25 cellular contexts compared by ENCODE assay signal in the genomic region with DNA sequence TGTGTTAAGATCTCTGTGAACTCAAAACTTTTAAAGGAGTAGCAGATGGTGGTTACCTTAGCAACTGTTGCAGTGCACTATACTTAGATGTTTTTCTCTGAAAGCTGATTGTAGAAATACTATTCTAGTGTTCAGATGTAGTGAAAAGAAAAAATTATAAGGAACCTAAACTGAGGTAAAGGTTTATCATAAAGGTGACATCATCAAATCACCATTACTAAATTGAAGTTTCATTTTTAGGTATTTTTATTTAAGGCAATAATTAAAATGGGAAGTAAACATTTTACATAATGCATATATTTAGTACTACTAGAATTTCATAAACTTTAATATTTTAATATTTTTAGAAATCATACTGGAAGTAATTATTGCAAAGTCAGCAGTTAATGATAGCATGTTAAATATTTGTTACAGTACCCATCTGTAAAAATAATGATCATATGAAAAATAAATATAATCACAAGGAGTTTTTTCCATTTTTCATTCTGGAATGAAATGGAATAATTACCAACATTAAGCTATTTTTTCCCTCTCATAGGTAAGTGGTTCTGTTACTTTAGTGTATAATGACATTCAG.
"Had no signal": no experiment of that assay in that cellular context is flagged by ENCODE, and none has a peak within 500 bp of the region (broad histone marks: within the 10 kb centered on the region; RNA-seq: fewer than 3 reads in every experiment).

No MANE protein-coding gene starts in this region.

- H3K4me3 ChIP-seq: colonic mucosa, esophagus muscularis mucosa, heart right ventricle, lung, smooth muscle cell, testis, tibial artery had no signal

- H3K9ac ChIP-seq: parathyroid adenoma had no signal

- DNase-seq: colonic mucosa; effector CD8-positive, alpha-beta T cell; endodermal cell; foreskin keratinocyte; glutamatergic neuron; heart right ventricle; immature natural killer cell; natural killer cell; occipital lobe; stimulated activated CD4-positive, alpha-beta T cell treated with anti-CD3 and anti-CD28 coated beads, Interleukin-12 subunit alpha, Interleukin-12 subunit beta, amount 100 ng/mL, for 4 hours; stimulated activated CD4-positive, alpha-beta T cell treated with anti-CD3 and anti-CD28 coated beads, Interleukin-2, amount 100 ng/mL, for 24 hours; stimulated activated CD4-positive, alpha-beta T cell treated with anti-CD3 and anti-CD28 coated beads, Interleukin-4, amount 100 ng/mL, for 4 hours; stimulated activated naive CD8-positive, alpha-beta T cell treated with anti-CD3 and anti-CD28 coated beads, Interleukin-15, Interleukin-2, amounts not matched to agents 100 U/mL and 50 U/mL, for 24 hours; substantia nigra; testis; tibial artery had no signal

- H3K36me3 ChIP-seq: colonic mucosa, esophagus muscularis mucosa, heart right ventricle, tibial artery had no signal

- H3K27me3 ChIP-seq: colonic mucosa, esophagus muscularis mucosa, foreskin keratinocyte, heart right ventricle, testis, tibial artery had no signal

- H3K9me3 ChIP-seq: colonic mucosa, esophagus muscularis mucosa, heart right ventricle, testis, tibial artery had no signal

- ATAC-seq: foreskin keratinocyte; heart right ventricle; left lobe of liver; natural killer cell; sciatic nerve; stimulated activated memory B cell treated with anti-CD40 and anti-IgM and Interleukin-4, amounts not matched to agents 10 μg/mL and 1 μg/mL and 100 μg/mL, for 72 hours; stimulated activated naive CD8-positive, alpha-beta T cell treated with anti-CD3 and anti-CD28 coated beads, Interleukin-15, Interleukin-2, amounts not matched to agents 100 U/mL and 50 U/mL, for 24 hours had no signal

- H3K4me1 ChIP-seq: colonic mucosa, esophagus muscularis mucosa, foreskin keratinocyte, parathyroid adenoma, testis, tibial artery had no signal

- FAIRE-seq: endothelial cell of umbilical vein, keratinocyte had no signal

- H3K4me2 ChIP-seq: smooth muscle cell had no signal

- H3K27ac ChIP-seq: colonic mucosa, esophagus muscularis mucosa, foreskin keratinocyte, heart right ventricle, parathyroid adenoma, testis, tibial artery had no signal

- H3K79me2 ChIP-seq: parathyroid adenoma had no signal

- H2AFZ ChIP-seq: parathyroid adenoma had no signal
